ENCODE assay signal across 1 cellular context in genomic region chr17:58219007-58219788, GRCh38.
TF ChIP-seq lines count a peak whose summit lies in the region.

MKS1 (minus strand) TSS chr17:58219255; CDS start chr17:58219230, 25 bp downstream.

TF ChIP-seq in WTC11, 78 proteins besides CTCF, POLR2A, EP300 and RAD21 (continued from another document and continues in another):
- TF ChIP-seq USF2 (CRISPR knock-in tag; IDR thresholded peaks at IDR 0.05) (no peak), ZNF671 (CRISPR knock-in tag; IDR thresholded peaks at IDR 0.05) (no peak), CREB1 (CRISPR knock-in tag; IDR thresholded peaks at IDR 0.05) (no peak; the same call in 1 of the 2 replicates), TCF7 (CRISPR knock-in tag; IDR thresholded peaks at IDR 0.05; ENCODE audit: low read depth) (no peak), MLX (CRISPR knock-in tag; IDR thresholded peaks at IDR 0.05) (no peak), GABPB1 (CRISPR knock-in tag; IDR thresholded peaks at IDR 0.05) (peak; percentile 68), JAZF1 (CRISPR knock-in tag; IDR thresholded peaks at IDR 0.05) (no peak), CBFB (CRISPR knock-in tag; IDR thresholded peaks at IDR 0.05; ENCODE audit: low read depth) (no peak), RORB (CRISPR knock-in tag; IDR thresholded peaks at IDR 0.05) (no peak), E2F5 (CRISPR knock-in tag; IDR thresholded peaks at IDR 0.05) (peak; percentile 71; the same call in 1 of the 2 replicates), SMAD3 (CRISPR knock-in tag; IDR thresholded peaks at IDR 0.05; ENCODE audit: borderline replicate concordance) (0 out of 2 replicates have a peak, but pooled peaks have one; percentile 36), PRRX2 (CRISPR knock-in tag; IDR thresholded peaks at IDR 0.05) (no peak), ESRRA (CRISPR knock-in tag; IDR thresholded peaks at IDR 0.05; ENCODE audit: borderline replicate concordance) (no peak), ARID4B (CRISPR knock-in tag; IDR thresholded peaks at IDR 0.05; ENCODE audit: borderline replicate concordance) (peak; percentile 79; the same call in 1 of the 2 replicates), SMAD4 (CRISPR knock-in tag; IDR thresholded peaks at IDR 0.05) (no peak), TEAD4 (CRISPR knock-in tag; IDR thresholded peaks at IDR 0.05) (no peak), ZNF416 (CRISPR knock-in tag; IDR thresholded peaks at IDR 0.05) (no peak), HMGXB4 (CRISPR knock-in tag; IDR thresholded peaks at IDR 0.05) (peak; percentile 69; the same call in 1 of the 2 replicates), CREM (CRISPR knock-in tag; IDR thresholded peaks at IDR 0.05) (peak; percentile 91; the same call in 1 of the 2 replicates), RELA (CRISPR knock-in tag; IDR thresholded peaks at IDR 0.05; ENCODE audit: borderline replicate concordance) (no peak), FOXP1 (CRISPR knock-in tag; IDR thresholded peaks at IDR 0.05; ENCODE audit: borderline replicate concordance) (peak; percentile 74; the same call in 1 of the 2 replicates), ZNF138 (CRISPR knock-in tag; conservative IDR thresholded peaks at IDR 0.05) (no peak), ZNF219 (CRISPR knock-in tag; IDR thresholded peaks at IDR 0.05; ENCODE audit: borderline replicate concordance) (no peak), IRF2 (CRISPR knock-in tag; IDR thresholded peaks at IDR 0.05; ENCODE audit: borderline replicate concordance, low read depth) (no peak), NR2C2 (CRISPR knock-in tag; IDR thresholded peaks at IDR 0.05) (no peak), ETV6 (CRISPR knock-in tag; IDR thresholded peaks at IDR 0.05) (no peak), NR3C1 (CRISPR knock-in tag; conservative IDR thresholded peaks at IDR 0.05; ENCODE audit: low read depth) (no peak)
- TF ChIP-seq, protein P1, sequence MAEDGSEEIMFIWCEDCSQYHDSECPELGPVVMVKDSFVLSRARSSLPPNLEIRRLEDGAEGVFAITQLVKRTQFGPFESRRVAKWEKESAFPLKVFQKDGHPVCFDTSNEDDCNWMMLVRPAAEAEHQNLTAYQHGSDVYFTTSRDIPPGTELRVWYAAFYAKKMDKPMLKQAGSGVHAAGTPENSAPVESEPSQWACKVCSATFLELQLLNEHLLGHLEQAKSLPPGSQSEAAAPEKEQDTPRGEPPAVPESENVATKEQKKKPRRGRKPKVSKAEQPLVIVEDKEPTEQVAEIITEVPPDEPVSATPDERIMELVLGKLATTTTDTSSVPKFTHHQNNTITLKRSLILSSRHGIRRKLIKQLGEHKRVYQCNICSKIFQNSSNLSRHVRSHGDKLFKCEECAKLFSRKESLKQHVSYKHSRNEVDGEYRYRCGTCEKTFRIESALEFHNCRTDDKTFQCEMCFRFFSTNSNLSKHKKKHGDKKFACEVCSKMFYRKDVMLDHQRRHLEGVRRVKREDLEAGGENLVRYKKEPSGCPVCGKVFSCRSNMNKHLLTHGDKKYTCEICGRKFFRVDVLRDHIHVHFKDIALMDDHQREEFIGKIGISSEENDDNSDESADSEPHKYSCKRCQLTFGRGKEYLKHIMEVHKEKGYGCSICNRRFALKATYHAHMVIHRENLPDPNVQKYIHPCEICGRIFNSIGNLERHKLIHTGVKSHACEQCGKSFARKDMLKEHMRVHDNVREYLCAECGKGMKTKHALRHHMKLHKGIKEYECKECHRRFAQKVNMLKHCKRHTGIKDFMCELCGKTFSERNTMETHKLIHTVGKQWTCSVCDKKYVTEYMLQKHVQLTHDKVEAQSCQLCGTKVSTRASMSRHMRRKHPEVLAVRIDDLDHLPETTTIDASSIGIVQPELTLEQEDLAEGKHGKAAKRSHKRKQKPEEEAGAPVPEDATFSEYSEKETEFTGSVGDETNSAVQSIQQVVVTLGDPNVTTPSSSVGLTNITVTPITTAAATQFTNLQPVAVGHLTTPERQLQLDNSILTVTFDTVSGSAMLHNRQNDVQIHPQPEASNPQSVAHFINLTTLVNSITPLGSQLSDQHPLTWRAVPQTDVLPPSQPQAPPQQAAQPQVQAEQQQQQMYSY (CRISPR knock-in tag; IDR thresholded peaks at IDR 0.05) = no peak
- TF ChIP-seq, protein P2, sequence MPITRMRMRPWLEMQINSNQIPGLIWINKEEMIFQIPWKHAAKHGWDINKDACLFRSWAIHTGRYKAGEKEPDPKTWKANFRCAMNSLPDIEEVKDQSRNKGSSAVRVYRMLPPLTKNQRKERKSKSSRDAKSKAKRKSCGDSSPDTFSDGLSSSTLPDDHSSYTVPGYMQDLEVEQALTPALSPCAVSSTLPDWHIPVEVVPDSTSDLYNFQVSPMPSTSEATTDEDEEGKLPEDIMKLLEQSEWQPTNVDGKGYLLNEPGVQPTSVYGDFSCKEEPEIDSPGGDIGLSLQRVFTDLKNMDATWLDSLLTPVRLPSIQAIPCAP (CRISPR knock-in tag; IDR thresholded peaks at IDR 0.05) = no peak
- TF ChIP-seq, protein P3, sequence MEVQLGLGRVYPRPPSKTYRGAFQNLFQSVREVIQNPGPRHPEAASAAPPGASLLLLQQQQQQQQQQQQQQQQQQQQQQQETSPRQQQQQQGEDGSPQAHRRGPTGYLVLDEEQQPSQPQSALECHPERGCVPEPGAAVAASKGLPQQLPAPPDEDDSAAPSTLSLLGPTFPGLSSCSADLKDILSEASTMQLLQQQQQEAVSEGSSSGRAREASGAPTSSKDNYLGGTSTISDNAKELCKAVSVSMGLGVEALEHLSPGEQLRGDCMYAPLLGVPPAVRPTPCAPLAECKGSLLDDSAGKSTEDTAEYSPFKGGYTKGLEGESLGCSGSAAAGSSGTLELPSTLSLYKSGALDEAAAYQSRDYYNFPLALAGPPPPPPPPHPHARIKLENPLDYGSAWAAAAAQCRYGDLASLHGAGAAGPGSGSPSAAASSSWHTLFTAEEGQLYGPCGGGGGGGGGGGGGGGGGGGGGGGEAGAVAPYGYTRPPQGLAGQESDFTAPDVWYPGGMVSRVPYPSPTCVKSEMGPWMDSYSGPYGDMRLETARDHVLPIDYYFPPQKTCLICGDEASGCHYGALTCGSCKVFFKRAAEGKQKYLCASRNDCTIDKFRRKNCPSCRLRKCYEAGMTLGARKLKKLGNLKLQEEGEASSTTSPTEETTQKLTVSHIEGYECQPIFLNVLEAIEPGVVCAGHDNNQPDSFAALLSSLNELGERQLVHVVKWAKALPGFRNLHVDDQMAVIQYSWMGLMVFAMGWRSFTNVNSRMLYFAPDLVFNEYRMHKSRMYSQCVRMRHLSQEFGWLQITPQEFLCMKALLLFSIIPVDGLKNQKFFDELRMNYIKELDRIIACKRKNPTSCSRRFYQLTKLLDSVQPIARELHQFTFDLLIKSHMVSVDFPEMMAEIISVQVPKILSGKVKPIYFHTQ (CRISPR knock-in tag; IDR thresholded peaks at IDR 0.05) = no peak
- TF ChIP-seq, protein P4, sequence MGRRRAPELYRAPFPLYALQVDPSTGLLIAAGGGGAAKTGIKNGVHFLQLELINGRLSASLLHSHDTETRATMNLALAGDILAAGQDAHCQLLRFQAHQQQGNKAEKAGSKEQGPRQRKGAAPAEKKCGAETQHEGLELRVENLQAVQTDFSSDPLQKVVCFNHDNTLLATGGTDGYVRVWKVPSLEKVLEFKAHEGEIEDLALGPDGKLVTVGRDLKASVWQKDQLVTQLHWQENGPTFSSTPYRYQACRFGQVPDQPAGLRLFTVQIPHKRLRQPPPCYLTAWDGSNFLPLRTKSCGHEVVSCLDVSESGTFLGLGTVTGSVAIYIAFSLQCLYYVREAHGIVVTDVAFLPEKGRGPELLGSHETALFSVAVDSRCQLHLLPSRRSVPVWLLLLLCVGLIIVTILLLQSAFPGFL (CRISPR knock-in tag; IDR thresholded peaks at IDR 0.05; ENCODE audit: borderline replicate concordance) = no peak; the same call in 1 of the 2 replicates
- TF ChIP-seq, protein P5, sequence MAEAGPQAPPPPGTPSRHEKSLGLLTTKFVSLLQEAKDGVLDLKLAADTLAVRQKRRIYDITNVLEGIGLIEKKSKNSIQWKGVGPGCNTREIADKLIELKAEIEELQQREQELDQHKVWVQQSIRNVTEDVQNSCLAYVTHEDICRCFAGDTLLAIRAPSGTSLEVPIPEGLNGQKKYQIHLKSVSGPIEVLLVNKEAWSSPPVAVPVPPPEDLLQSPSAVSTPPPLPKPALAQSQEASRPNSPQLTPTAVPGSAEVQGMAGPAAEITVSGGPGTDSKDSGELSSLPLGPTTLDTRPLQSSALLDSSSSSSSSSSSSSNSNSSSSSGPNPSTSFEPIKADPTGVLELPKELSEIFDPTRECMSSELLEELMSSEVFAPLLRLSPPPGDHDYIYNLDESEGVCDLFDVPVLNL (CRISPR knock-in tag; IDR thresholded peaks at IDR 0.05; ENCODE audit: borderline replicate concordance, low read depth) = no peak
- TF ChIP-seq, protein P6, sequence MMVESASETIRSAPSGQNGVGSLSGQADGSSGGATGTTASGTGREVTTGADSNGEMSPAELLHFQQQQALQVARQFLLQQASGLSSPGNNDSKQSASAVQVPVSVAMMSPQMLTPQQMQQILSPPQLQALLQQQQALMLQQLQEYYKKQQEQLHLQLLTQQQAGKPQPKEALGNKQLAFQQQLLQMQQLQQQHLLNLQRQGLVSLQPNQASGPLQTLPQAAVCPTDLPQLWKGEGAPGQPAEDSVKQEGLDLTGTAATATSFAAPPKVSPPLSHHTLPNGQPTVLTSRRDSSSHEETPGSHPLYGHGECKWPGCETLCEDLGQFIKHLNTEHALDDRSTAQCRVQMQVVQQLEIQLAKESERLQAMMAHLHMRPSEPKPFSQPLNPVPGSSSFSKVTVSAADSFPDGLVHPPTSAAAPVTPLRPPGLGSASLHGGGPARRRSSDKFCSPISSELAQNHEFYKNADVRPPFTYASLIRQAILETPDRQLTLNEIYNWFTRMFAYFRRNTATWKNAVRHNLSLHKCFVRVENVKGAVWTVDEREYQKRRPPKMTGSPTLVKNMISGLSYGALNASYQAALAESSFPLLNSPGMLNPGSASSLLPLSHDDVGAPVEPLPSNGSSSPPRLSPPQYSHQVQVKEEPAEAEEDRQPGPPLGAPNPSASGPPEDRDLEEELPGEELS (CRISPR knock-in tag; IDR thresholded peaks at IDR 0.05) = peak; percentile 51; the same call in 1 of the 2 replicates
- TF ChIP-seq, protein P7, sequence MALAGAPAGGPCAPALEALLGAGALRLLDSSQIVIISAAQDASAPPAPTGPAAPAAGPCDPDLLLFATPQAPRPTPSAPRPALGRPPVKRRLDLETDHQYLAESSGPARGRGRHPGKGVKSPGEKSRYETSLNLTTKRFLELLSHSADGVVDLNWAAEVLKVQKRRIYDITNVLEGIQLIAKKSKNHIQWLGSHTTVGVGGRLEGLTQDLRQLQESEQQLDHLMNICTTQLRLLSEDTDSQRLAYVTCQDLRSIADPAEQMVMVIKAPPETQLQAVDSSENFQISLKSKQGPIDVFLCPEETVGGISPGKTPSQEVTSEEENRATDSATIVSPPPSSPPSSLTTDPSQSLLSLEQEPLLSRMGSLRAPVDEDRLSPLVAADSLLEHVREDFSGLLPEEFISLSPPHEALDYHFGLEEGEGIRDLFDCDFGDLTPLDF (CRISPR knock-in tag; IDR thresholded peaks at IDR 0.05) = no peak
